ENCODE assay signal across 1 cellular context in genomic region chr15:73631915-73632669, GRCh38.
TF ChIP-seq lines count a peak whose summit lies in the region.

No MANE protein-coding gene starts in this region.

TF ChIP-seq in K562, 482 proteins besides CTCF, POLR2A, EP300 and RAD21 (continued from another document):
- TF ChIP-seq, protein P1, sequence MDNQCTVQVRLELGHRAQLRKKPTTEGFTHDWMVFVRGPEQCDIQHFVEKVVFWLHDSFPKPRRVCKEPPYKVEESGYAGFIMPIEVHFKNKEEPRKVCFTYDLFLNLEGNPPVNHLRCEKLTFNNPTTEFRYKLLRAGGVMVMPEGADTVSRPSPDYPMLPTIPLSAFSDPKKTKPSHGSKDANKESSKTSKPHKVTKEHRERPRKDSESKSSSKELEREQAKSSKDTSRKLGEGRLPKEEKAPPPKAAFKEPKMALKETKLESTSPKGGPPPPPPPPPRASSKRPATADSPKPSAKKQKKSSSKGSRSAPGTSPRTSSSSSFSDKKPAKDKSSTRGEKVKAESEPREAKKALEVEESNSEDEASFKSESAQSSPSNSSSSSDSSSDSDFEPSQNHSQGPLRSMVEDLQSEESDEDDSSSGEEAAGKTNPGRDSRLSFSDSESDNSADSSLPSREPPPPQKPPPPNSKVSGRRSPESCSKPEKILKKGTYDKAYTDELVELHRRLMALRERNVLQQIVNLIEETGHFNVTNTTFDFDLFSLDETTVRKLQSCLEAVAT (IDR thresholded peaks at IDR 0.05) = peak in 1 of 2 experiments; percentile 29; a peak in 1 of 4 replicates
- peak; percentile 31; the same call in 1 of the 2 replicates for TF ChIP-seq ARID1B (IDR thresholded peaks at IDR 0.05)
- TF ChIP-seq HSF4 (CRISPR knock-in tag; IDR thresholded peaks at IDR 0.05; ENCODE audit: borderline replicate concordance) = no peak
- TF ChIP-seq IFI16 (CRISPR knock-in tag; IDR thresholded peaks at IDR 0.05) = no peak
- no peak for TF ChIP-seq TOE1 (IDR thresholded peaks at IDR 0.05; ENCODE audit: borderline replicate concordance)
- TF ChIP-seq TOE1 (CRISPR knock-in tag; IDR thresholded peaks at IDR 0.05; ENCODE audit: borderline replicate concordance, low read depth) = no peak
- peak; percentile 76; the same call in 1 of the 2 replicates for TF ChIP-seq ZBTB26 (CRISPR knock-in tag; IDR thresholded peaks at IDR 0.05)
- TF ChIP-seq, protein P2, sequence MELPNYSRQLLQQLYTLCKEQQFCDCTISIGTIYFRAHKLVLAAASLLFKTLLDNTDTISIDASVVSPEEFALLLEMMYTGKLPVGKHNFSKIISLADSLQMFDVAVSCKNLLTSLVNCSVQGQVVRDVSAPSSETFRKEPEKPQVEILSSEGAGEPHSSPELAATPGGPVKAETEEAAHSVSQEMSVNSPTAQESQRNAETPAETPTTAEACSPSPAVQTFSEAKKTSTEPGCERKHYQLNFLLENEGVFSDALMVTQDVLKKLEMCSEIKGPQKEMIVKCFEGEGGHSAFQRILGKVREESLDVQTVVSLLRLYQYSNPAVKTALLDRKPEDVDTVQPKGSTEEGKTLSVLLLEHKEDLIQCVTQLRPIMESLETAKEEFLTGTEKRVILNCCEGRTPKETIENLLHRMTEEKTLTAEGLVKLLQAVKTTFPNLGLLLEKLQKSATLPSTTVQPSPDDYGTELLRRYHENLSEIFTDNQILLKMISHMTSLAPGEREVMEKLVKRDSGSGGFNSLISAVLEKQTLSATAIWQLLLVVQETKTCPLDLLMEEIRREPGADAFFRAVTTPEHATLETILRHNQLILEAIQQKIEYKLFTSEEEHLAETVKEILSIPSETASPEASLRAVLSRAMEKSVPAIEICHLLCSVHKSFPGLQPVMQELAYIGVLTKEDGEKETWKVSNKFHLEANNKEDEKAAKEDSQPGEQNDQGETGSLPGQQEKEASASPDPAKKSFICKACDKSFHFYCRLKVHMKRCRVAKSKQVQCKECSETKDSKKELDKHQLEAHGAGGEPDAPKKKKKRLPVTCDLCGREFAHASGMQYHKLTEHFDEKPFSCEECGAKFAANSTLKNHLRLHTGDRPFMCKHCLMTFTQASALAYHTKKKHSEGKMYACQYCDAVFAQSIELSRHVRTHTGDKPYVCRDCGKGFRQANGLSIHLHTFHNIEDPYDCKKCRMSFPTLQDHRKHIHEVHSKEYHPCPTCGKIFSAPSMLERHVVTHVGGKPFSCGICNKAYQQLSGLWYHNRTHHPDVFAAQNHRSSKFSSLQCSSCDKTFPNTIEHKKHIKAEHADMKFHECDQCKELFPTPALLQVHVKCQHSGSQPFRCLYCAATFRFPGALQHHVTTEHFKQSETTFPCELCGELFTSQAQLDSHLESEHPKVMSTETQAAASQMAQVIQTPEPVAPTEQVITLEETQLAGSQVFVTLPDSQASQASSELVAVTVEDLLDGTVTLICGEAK (IDR thresholded peaks at IDR 0.05) = peak; percentile 13; the same call in 1 of the 2 replicates
- TF ChIP-seq, protein P2 (CRISPR knock-in tag; IDR thresholded peaks at IDR 0.05) = no peak
- TF ChIP-seq, protein P3, sequence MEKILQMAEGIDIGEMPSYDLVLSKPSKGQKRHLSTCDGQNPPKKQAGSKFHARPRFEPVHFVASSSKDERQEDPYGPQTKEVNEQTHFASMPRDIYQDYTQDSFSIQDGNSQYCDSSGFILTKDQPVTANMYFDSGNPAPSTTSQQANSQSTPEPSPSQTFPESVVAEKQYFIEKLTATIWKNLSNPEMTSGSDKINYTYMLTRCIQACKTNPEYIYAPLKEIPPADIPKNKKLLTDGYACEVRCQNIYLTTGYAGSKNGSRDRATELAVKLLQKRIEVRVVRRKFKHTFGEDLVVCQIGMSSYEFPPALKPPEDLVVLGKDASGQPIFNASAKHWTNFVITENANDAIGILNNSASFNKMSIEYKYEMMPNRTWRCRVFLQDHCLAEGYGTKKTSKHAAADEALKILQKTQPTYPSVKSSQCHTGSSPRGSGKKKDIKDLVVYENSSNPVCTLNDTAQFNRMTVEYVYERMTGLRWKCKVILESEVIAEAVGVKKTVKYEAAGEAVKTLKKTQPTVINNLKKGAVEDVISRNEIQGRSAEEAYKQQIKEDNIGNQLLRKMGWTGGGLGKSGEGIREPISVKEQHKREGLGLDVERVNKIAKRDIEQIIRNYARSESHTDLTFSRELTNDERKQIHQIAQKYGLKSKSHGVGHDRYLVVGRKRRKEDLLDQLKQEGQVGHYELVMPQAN (IDR thresholded peaks at IDR 0.05; ENCODE audit: borderline replicate concordance) = peak; percentile 51
- peak; percentile 12; the same call in 1 of the 2 replicates for TF ChIP-seq PHB2 (IDR thresholded peaks at IDR 0.05; ENCODE audit: low read depth)
- 0 out of 2 replicates have a peak, but pooled peaks have one; percentile 27 for TF ChIP-seq LARP7 (IDR thresholded peaks at IDR 0.05)
- TF ChIP-seq CHD2 (IDR thresholded peaks at IDR 0.05; ENCODE audit: low read depth, low read length) = no peak
- TF ChIP-seq SAP30 (IDR thresholded peaks at IDR 0.05; ENCODE audit: borderline replicate concordance, insufficient read depth, low read depth, low read length, poor library complexity, severe bottlenecking) = no peak
- TF ChIP-seq SMARCE1 (IDR thresholded peaks at IDR 0.05) = peak; percentile 39; the same call in 1 of the 2 replicates
- TF ChIP-seq, protein P4, sequence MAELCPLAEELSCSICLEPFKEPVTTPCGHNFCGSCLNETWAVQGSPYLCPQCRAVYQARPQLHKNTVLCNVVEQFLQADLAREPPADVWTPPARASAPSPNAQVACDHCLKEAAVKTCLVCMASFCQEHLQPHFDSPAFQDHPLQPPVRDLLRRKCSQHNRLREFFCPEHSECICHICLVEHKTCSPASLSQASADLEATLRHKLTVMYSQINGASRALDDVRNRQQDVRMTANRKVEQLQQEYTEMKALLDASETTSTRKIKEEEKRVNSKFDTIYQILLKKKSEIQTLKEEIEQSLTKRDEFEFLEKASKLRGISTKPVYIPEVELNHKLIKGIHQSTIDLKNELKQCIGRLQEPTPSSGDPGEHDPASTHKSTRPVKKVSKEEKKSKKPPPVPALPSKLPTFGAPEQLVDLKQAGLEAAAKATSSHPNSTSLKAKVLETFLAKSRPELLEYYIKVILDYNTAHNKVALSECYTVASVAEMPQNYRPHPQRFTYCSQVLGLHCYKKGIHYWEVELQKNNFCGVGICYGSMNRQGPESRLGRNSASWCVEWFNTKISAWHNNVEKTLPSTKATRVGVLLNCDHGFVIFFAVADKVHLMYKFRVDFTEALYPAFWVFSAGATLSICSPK (IDR thresholded peaks at IDR 0.05; ENCODE audit: borderline replicate concordance) = peak; percentile 24; the same call in 1 of the 2 replicates
- no peak for TF ChIP-seq KLF1 (tag; IDR thresholded peaks at IDR 0.05)
- TF ChIP-seq SPI1 (IDR thresholded peaks at IDR 0.05; ENCODE audit: borderline replicate concordance, low read depth, low read length) = peak; percentile 43; the same call in 1 of the 2 replicates
- no peak for TF ChIP-seq ZNF277 (CRISPR knock-in tag; IDR thresholded peaks at IDR 0.05; ENCODE audit: borderline replicate concordance)
- TF ChIP-seq, protein P5, sequence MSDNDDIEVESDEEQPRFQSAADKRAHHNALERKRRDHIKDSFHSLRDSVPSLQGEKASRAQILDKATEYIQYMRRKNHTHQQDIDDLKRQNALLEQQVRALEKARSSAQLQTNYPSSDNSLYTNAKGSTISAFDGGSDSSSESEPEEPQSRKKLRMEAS (CRISPR knock-in tag; IDR thresholded peaks at IDR 0.05) = no peak
- TF ChIP-seq, protein P6, sequence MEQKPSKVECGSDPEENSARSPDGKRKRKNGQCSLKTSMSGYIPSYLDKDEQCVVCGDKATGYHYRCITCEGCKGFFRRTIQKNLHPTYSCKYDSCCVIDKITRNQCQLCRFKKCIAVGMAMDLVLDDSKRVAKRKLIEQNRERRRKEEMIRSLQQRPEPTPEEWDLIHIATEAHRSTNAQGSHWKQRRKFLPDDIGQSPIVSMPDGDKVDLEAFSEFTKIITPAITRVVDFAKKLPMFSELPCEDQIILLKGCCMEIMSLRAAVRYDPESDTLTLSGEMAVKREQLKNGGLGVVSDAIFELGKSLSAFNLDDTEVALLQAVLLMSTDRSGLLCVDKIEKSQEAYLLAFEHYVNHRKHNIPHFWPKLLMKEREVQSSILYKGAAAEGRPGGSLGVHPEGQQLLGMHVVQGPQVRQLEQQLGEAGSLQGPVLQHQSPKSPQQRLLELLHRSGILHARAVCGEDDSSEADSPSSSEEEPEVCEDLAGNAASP (IDR thresholded peaks at IDR 0.05) = no peak
- TF ChIP-seq ZBTB5 (IDR thresholded peaks at IDR 0.05) = no peak
- no peak; the same call in 1 of the 2 replicates for TF ChIP-seq CC2D1A (IDR thresholded peaks at IDR 0.05)
- peak in 1 of 2 experiments; percentile 48; a peak in 1 of 4 replicates for TF ChIP-seq HDAC1 (IDR thresholded peaks at IDR 0.05)
- TF ChIP-seq HDGF (IDR thresholded peaks at IDR 0.05) = 0 out of 2 replicates have a peak, but pooled peaks have one; percentile 55
- TF ChIP-seq GABPA (tag; conservative IDR thresholded peaks at IDR 0.05; ENCODE audit: low read depth) = no peak
- TF ChIP-seq CHD1 (IDR thresholded peaks at IDR 0.05; ENCODE audit: low read length) = peak; percentile 6
